Comparison of ENCODE assay signal across 25 cellular contexts in genomic region chr10:63922714-63923317, GRCh38.
A peak's percentile ranks its signal among the peaks of the same experiment; 100 is the strongest.
DNase-seq lines count a peak whose midpoint lies in the region; ATAC-seq, FAIRE-seq and TF ChIP-seq lines count a peak whose summit lies in the region.
"Had no signal": no experiment of that assay in that cellular context is flagged by ENCODE, and none has a peak within 500 bp of the region (broad histone marks: within the 10 kb centered on the region; RNA-seq: fewer than 3 reads in every experiment).

No MANE protein-coding gene starts in this region.

- WGBS in H9 (ENCODE audit: extremely low coverage, insufficient read length, low lambda C conversion rate) = no CpG with 5 or more reads among the region's 5 CpGs
- 10 to 11% methylated on average over 5 of the region's 5 CpGs for WGBS in pancreas, 2 donors
- no CpG with 5 or more reads among the region's 5 CpGs for WGBS in mesendoderm (ENCODE audit: extremely low coverage, insufficient coverage, low lambda C conversion rate)

- H3K27me3 Mint-ChIP-seq in H9 (ENCODE audit: low read depth) (no peaks in the 10 kb centered on the region; the same call in 1 of the 2 replicates), astrocyte (ENCODE audit: low read depth, unreplicated experiment) (no peaks in the 10 kb centered on the region)

- H3K9ac ChIP-seq in H9 (ENCODE audit: extremely low read depth, insufficient read length, low read length) = no peak overlapping the region
- no peak overlapping the region for H3K9ac ChIP-seq in astrocyte (ENCODE audit: low read length)
- no peak overlapping the region for H3K9ac ChIP-seq in mesendoderm (ENCODE audit: low read length)
- H3K9ac ChIP-seq: BLaER1, GM23248 had no signal

- no peaks in the 10 kb centered on the region for H3K9me3 ChIP-seq in H9 (ENCODE audit: control insufficient read depth, low read depth, low read length)
- no peaks in the 10 kb centered on the region for H3K9me3 ChIP-seq in astrocyte (ENCODE audit: insufficient read depth, low read depth, low read length)
- H3K9me3 ChIP-seq in pancreas = no peaks in the 10 kb centered on the region
- H3K9me3 ChIP-seq: BLaER1, breast epithelium, SJSA1, transverse colon had no signal

- H4K20me1 ChIP-seq in H9 (ENCODE audit: control insufficient read depth, insufficient read depth, insufficient read length) = no peaks in the 10 kb centered on the region
- no peaks in the 10 kb centered on the region for H4K20me1 ChIP-seq in astrocyte (ENCODE audit: insufficient read depth, low read length)
- H4K20me1 ChIP-seq: BLaER1 had no signal

- H3K36me3 ChIP-seq in astrocyte (ENCODE audit: insufficient read depth, low read length) = no peaks in the 10 kb centered on the region
- H3K36me3 ChIP-seq in pancreas = no peaks in the 10 kb centered on the region
- H3K36me3 ChIP-seq in mesendoderm (ENCODE audit: control insufficient read depth, insufficient read depth, low read length) = no peaks in the 10 kb centered on the region
- H3K36me3 ChIP-seq: BLaER1, breast epithelium, SJSA1, transverse colon had no signal

- H2AK5ac ChIP-seq in H9 (ENCODE audit: insufficient read length, low read length) (no peak overlapping the region), mesendoderm (ENCODE audit: low read length) (no peak overlapping the region)

- ATAC-seq in pancreas (peak; percentile 9 to 52 (median 40)), HG03139 (IDR thresholded peaks at IDR 0.05; ENCODE audit: unreplicated experiment) (no peak)
- ATAC-seq: activated CD8-positive, alpha-beta T cell treated with anti-CD3 and anti-CD28 coated beads for 36 hours; naive thymus-derived CD8-positive, alpha-beta T cell had no signal

- H2BK120ac ChIP-seq in H9 (ENCODE audit: low read depth, low read length, poor library complexity, severe bottlenecking) = no peak overlapping the region
- H2BK120ac ChIP-seq in mesendoderm (ENCODE audit: low read depth, low read length) = no peak overlapping the region

- H3K79me2 ChIP-seq in H9 (ENCODE audit: insufficient read depth, low read length) (no peaks in the 10 kb centered on the region), astrocyte (ENCODE audit: insufficient read depth, low read length) (no peaks in the 10 kb centered on the region), mesendoderm (ENCODE audit: control insufficient read depth, insufficient read depth, low read length) (no peaks in the 10 kb centered on the region)

- no peaks in the 10 kb centered on the region for H3K79me1 ChIP-seq in H9 (ENCODE audit: insufficient read depth, low read depth, low read length, poor library complexity, severe bottlenecking)
- no peaks in the 10 kb centered on the region for H3K79me1 ChIP-seq in mesendoderm (ENCODE audit: low read length)

- no peak overlapping the region for H2BK15ac ChIP-seq in H9 (ENCODE audit: low read depth, low read length)
- no peak overlapping the region for H2BK15ac ChIP-seq in mesendoderm (replicated peaks; ENCODE audit: low read depth)

- no peak overlapping the region for H2BK12ac ChIP-seq in H9 (ENCODE audit: insufficient read length, low read depth, low read length)

- H3K4me2 ChIP-seq in H9 (ENCODE audit: insufficient read depth, insufficient read length, low read length) (no peak overlapping the region), astrocyte (ENCODE audit: low read length) (no peak overlapping the region), mesendoderm (ENCODE audit: low read length) (no peak overlapping the region)
- H3K4me2 ChIP-seq: BLaER1 had no signal

- no peak overlapping the region for H3T11ph ChIP-seq in H9 (ENCODE audit: low read length)

- H3K56ac ChIP-seq in H9 (ENCODE audit: insufficient read length, low read depth, low read length) (no peak overlapping the region), mesendoderm (ENCODE audit: low read length) (no peak overlapping the region)

- H4K5ac ChIP-seq in H9 (ENCODE audit: insufficient read length, low read depth, low read length) (no peak overlapping the region), mesendoderm (ENCODE audit: low read length) (no peak overlapping the region)

- no peak overlapping the region for H3K18ac ChIP-seq in H9 (ENCODE audit: insufficient read length, low read depth, low read length)
- H3K18ac ChIP-seq in mesendoderm (ENCODE audit: low read length) = no peak overlapping the region

- no peak overlapping the region for H4K91ac ChIP-seq in H9 (ENCODE audit: insufficient read length, low read depth, low read length)

- H3K27ac Mint-ChIP-seq in H9 (peak overlapping the region in 2 of 3 experiments; percentile 20 to 34; a peak in 2 of 7 replicates), astrocyte (ENCODE audit: unreplicated experiment) (peak overlapping the region; percentile 48)
- H3K27ac Mint-ChIP-seq: activated CD8-positive, alpha-beta T cell treated with anti-CD3 and anti-CD28 coated beads for 36 hours; activated naive CD4-positive, alpha-beta T cell treated with anti-CD3 and anti-CD28 coated beads, Interleukin-2, amount 50 U/mL, for 24 hours; activated T-helper 2 cell treated with anti-CD3 and anti-CD28 coated beads, Interferon-gamma antibody, Interleukin-2, Interleukin-4, amounts not matched to agents 10 μg/mL and 5 μg/mL and 100 μg/mL, durations not matched to agents 14 hours and 24 hours and 36 hours; naive thymus-derived CD8-positive, alpha-beta T cell had no signal

- DNase-seq in H9 (no peak), NCI-H1930 (lab: John Stamatoyannopoulos, UW) (peak; percentile 37 to 48), astrocyte (ENCODE audit: low read depth) (no peak), pancreas (peak in 2 of 6 donors; percentile 5 to 37), NCI-H2227 (lab: John Stamatoyannopoulos, UW; ENCODE audit: unreplicated experiment) (no peak), mesendoderm (no peak)
- DNase-seq: activated CD4-positive, CD25-positive, alpha-beta regulatory T cell treated with anti-CD3 and anti-CD28 coated beads, Interleukin-2, amount 50 U/mL, for 72 hours; activated CD8-positive, alpha-beta T cell treated with anti-CD3 and anti-CD28 coated beads for 36 hours; COR-L47; islet precursor cell; naive thymus-derived CD8-positive, alpha-beta T cell; NCI-H1105 treated with DMSO at 0.1 percent for 48 hours; RPMI8226; small intestine; stimulated activated CD4-positive, alpha-beta T cell treated with anti-CD3 and anti-CD28 coated beads, Interleukin-1b, Interleukin-23, amount 100 ng/mL, for 48 hours; transverse colon had no signal

- no peak overlapping the region for H3K4ac ChIP-seq in H9 (ENCODE audit: low read depth, low read length)
- no peak overlapping the region for H3K4ac ChIP-seq in mesendoderm (ENCODE audit: low read depth, low read length)

- no peaks in the 10 kb centered on the region for H3K9me3 Mint-ChIP-seq in H9
- H3K9me3 Mint-ChIP-seq in astrocyte (ENCODE audit: unreplicated experiment) = no peaks in the 10 kb centered on the region
- H3K9me3 Mint-ChIP-seq: activated CD8-positive, alpha-beta T cell treated with anti-CD3 and anti-CD28 coated beads for 36 hours; activated naive CD4-positive, alpha-beta T cell treated with anti-CD3 and anti-CD28 coated beads, Interleukin-2, amount 50 U/mL, for 24 hours; activated T-helper 2 cell treated with anti-CD3 and anti-CD28 coated beads, Interferon-gamma antibody, Interleukin-2, Interleukin-4, amounts not matched to agents 10 μg/mL and 5 μg/mL and 100 μg/mL, durations not matched to agents 14 hours and 24 hours and 36 hours had no signal

- H3K4me3 ChIP-seq in astrocyte (ENCODE audit: insufficient read depth, low read depth, low read length) (no peak overlapping the region), pancreas (no peak overlapping the region), mesendoderm (ENCODE audit: low read length) (no peak overlapping the region)
- H3K4me3 ChIP-seq: BLaER1, breast epithelium, GM23248, SJSA1, transverse colon had no signal

- FAIRE-seq in astrocyte (lab: Jason Lieb, UNC) (no peak), pancreas (lab: Jason Lieb, UNC) (no peak)
- FAIRE-seq: GM12892, small intestine, TTC549 had no signal

- H3K27me3 ChIP-seq in H9 (ENCODE audit: insufficient read depth, low read length) = no peaks in the 10 kb centered on the region
- no peaks in the 10 kb centered on the region for H3K27me3 ChIP-seq in astrocyte (ENCODE audit: insufficient read depth, low read length)
- no peaks in the 10 kb centered on the region for H3K27me3 ChIP-seq in pancreas
- no peaks in the 10 kb centered on the region for H3K27me3 ChIP-seq in mesendoderm (ENCODE audit: insufficient read depth, low read length, poor library complexity)
- H3K27me3 ChIP-seq: BLaER1, SJSA1, transverse colon had no signal

- no peak overlapping the region for H2BK5ac ChIP-seq in H9 (ENCODE audit: insufficient read length, low read length)
- H2BK5ac ChIP-seq in mesendoderm (ENCODE audit: low read length) = no peak overlapping the region

- no peak overlapping the region for H3K14ac ChIP-seq in H9 (ENCODE audit: insufficient read depth, low read length)

- H2BK20ac ChIP-seq in H9 (ENCODE audit: low read depth, low read length, poor library complexity, severe bottlenecking) = no peak overlapping the region

- H3K4me1 ChIP-seq in H9 (ENCODE audit: insufficient read depth, low read length) (peaks cover 9% of the 10 kb centered on the region; the same call in 1 of the 2 replicates), astrocyte (ENCODE audit: insufficient read depth, low read length) (no peaks in the 10 kb centered on the region), pancreas (peaks cover 0 to 4% (median 0%) of the 10 kb centered on the region in 3 donors), mesendoderm (ENCODE audit: control insufficient read depth, low read depth, low read length) (peaks cover 3% of the 10 kb centered on the region)
- H3K4me1 ChIP-seq: BLaER1, breast epithelium, SJSA1, transverse colon had no signal

- no peak for TF ChIP-seq CTCF in H9 (conservative IDR thresholded peaks at IDR 0.05)
- TF ChIP-seq CTCF in astrocyte (IDR thresholded peaks at IDR 0.05; ENCODE audit: insufficient read depth, low read depth, low read length) = no peak
- TF ChIP-seq CTCF in pancreas (IDR thresholded peaks at IDR 0.05) = no peak

- H3K4me1 Mint-ChIP-seq in H9 (peaks cover 27 to 38% of the 10 kb centered on the region in 2 experiments), astrocyte (ENCODE audit: low read depth, unreplicated experiment) (peaks cover 24% of the 10 kb centered on the region)
- H3K4me1 Mint-ChIP-seq: activated naive CD4-positive, alpha-beta T cell treated with anti-CD3 and anti-CD28 coated beads, Interleukin-2, amount 50 U/mL, for 24 hours; naive thymus-derived CD8-positive, alpha-beta T cell had no signal

- no peak overlapping the region for H3K27ac ChIP-seq in H9 (ENCODE audit: insufficient read length, low read depth, low read length)
- H3K27ac ChIP-seq in astrocyte (ENCODE audit: low read depth, low read length) = no peak overlapping the region
- no peak overlapping the region for H3K27ac ChIP-seq in pancreas
- no peak overlapping the region for H3K27ac ChIP-seq in mesendoderm (ENCODE audit: low read depth, low read length)
- H3K27ac ChIP-seq: BLaER1, breast epithelium, GM23248, SJSA1, transverse colon had no signal

- intact Hi-C loops in pancreas (cut with DNase I) = no loop called here

- H3K4me3 Mint-ChIP-seq in H9 (no peak overlapping the region), astrocyte (ENCODE audit: unreplicated experiment) (no peak overlapping the region)
- H3K4me3 Mint-ChIP-seq: activated CD8-positive, alpha-beta T cell treated with anti-CD3 and anti-CD28 coated beads for 36 hours; activated naive CD4-positive, alpha-beta T cell treated with anti-CD3 and anti-CD28 coated beads, Interleukin-2, amount 50 U/mL, for 24 hours; naive thymus-derived CD8-positive, alpha-beta T cell had no signal

- no peaks in the 10 kb centered on the region for H3K23me2 ChIP-seq in H9 (ENCODE audit: insufficient read length, low read depth, low read length, poor library complexity, severe bottlenecking)

- H4K8ac ChIP-seq in H9 (replicated peaks; ENCODE audit: insufficient read length, low read depth, low read length) (no peak overlapping the region), mesendoderm (ENCODE audit: low read depth, low read length) (no peak overlapping the region)

- H2AFZ ChIP-seq in H9 (ENCODE audit: low read length) (no peak overlapping the region), astrocyte (ENCODE audit: low read depth, low read length) (no peak overlapping the region)
- H2AFZ ChIP-seq: GM23248 had no signal

- H3K23ac ChIP-seq in H9 (ENCODE audit: insufficient read length, low read depth, low read length) (no peak overlapping the region), mesendoderm (ENCODE audit: low read length) (no peak overlapping the region)

- H3K36me3 Mint-ChIP-seq in H9 (ENCODE audit: insufficient read depth in 1 of 3, low read depth in 3 of 3) (no peaks in the 10 kb centered on the region; a peak in 1 of 7 replicates), astrocyte (ENCODE audit: low read depth, unreplicated experiment) (no peaks in the 10 kb centered on the region)
- H3K36me3 Mint-ChIP-seq: activated naive CD4-positive, alpha-beta T cell treated with anti-CD3 and anti-CD28 coated beads, Interleukin-2, amount 50 U/mL, for 24 hours; naive thymus-derived CD8-positive, alpha-beta T cell had no signal

Comparison
In these comparisons a context has a peak if more than half of its experiments do, and no peak if none do; other contexts are left out.
1. DNase-seq: peak in NCI-H1930 (2 of 2); none in H9 (single experiment), astrocyte (single experiment), NCI-H2227 (single experiment) and mesendoderm (single experiment).